Comparison of ENCODE assay signal across 18 cellular contexts in genomic region chr10:88382699-88383098, GRCh38.
"Had no signal": no experiment of that assay in that cellular context is flagged by ENCODE, and none has a peak within 500 bp of the region (broad histone marks: within the 10 kb centered on the region; RNA-seq: fewer than 3 reads in every experiment).

No MANE protein-coding gene starts in this region.

- H3K36me3 ChIP-seq: esophagus muscularis mucosa, gastrocnemius medialis, heart right ventricle, ovary, right atrium auricular region, stomach, thoracic aorta, transverse colon had no signal

- ATAC-seq: gastrocnemius medialis, heart right ventricle, left lobe of liver, natural killer cell had no signal

- H3K27ac ChIP-seq: epithelial cell of prostate, esophagus muscularis mucosa, gastrocnemius medialis, heart right ventricle, ovary, right atrium auricular region, stomach, thoracic aorta, transverse colon had no signal

- H3K9me3 ChIP-seq: esophagus muscularis mucosa, gastrocnemius medialis, ovary, right atrium auricular region, stomach, thoracic aorta, transverse colon had no signal

- H3K4me3 ChIP-seq: esophagus muscularis mucosa, gastrocnemius medialis, heart right ventricle, ovary, right atrium auricular region, stomach, thoracic aorta, transverse colon had no signal

- H3K27me3 ChIP-seq: esophagus muscularis mucosa, gastrocnemius medialis, heart right ventricle, ovary, right atrium auricular region, stomach, transverse colon had no signal

- DNase-seq: effector memory CD4-positive, alpha-beta T cell; gastrocnemius medialis; heart right ventricle; hypothalamus; mammary epithelial cell; natural killer cell; nucleus accumbens; ovary; small intestine; stimulated activated CD4-positive, alpha-beta T cell treated with anti-CD3 and anti-CD28 coated beads, Interleukin-12 subunit alpha, Interleukin-12 subunit beta, amount 100 ng/mL, for 4 hours; stomach; substantia nigra; transverse colon had no signal
